Comparison of ENCODE assay signal across 1 cellular context in the genomic region with DNA sequence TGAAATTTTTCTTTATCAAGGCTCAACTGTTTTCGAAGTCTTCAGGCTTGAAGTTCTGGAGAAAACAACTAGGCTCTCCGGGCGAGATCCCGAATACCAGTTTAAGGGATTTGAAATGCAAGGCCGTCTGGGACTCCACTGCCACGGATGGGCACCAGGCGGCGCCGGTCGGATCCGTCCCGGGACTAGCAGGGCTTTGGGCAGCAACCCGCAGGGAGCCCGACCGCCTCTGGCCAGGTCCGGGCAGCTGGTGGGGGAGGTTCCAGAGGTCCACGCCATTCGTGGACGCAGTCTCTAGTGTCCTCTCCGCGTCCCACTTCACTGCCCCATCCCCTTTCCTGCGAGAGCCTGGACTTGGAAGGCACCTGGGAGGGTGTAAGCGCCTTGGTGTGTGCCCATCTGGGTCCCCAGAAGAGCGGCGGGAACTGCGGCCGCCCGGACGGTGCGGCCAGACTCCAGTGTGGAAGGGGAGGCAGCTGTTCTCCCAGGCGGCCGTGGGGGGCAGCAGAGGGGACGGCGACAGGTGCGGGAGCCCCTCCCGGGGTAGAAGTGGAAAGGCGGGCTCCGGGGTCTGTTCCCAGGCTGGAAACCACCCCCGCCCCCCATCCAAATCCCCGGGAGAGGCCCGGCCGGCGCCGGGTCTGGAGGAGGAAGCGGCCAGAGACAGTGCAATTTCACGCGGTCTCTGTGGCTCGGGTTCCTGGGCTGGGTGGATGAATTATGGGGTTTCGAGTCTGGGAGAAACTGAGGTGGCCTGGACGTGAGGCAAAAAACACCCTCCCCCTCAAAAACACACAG.
A peak's percentile ranks its signal among the peaks of the same experiment; 100 is the strongest.
TF ChIP-seq lines count a peak whose summit lies in the region.

No MANE protein-coding gene starts in this region.

TF ChIP-seq in HepG2, 621 proteins besides CTCF, POLR2A, EP300 and RAD21 (continued from another document and continues in another):
- TF ChIP-seq ZNF282 (IDR thresholded peaks at IDR 0.05; ENCODE audit: partially characterized antibody) (no peak), HOXA9 (CRISPR knock-in tag; IDR thresholded peaks at IDR 0.05; ENCODE audit: borderline replicate concordance) (no peak), GMEB2 (CRISPR knock-in tag; IDR thresholded peaks at IDR 0.05; ENCODE audit: low read depth) (no peak), THRA (CRISPR knock-in tag; IDR thresholded peaks at IDR 0.05; ENCODE audit: borderline replicate concordance) (0 out of 2 replicates have a peak, but pooled peaks have one; percentile 34), SAFB2 (CRISPR knock-in tag; IDR thresholded peaks at IDR 0.05; ENCODE audit: borderline replicate concordance, low read depth) (0 out of 2 replicates have a peak, but pooled peaks have one; percentile 73), TAF15 (IDR thresholded peaks at IDR 0.05; ENCODE audit: low read depth, low read length, poor library complexity, severe bottlenecking) (peak; percentile 76), JDP2 (CRISPR knock-in tag; IDR thresholded peaks at IDR 0.05; ENCODE audit: borderline replicate concordance) (no peak), FOXM1 (CRISPR knock-in tag; IDR thresholded peaks at IDR 0.05) (no peak), SP5 (CRISPR knock-in tag; IDR thresholded peaks at IDR 0.05; ENCODE audit: borderline replicate concordance, low read depth) (no peak), FOXP4 (CRISPR knock-in tag; IDR thresholded peaks at IDR 0.05) (peak; percentile 41; the same call in 1 of the 2 replicates), CSRNP1 (CRISPR knock-in tag; IDR thresholded peaks at IDR 0.05) (no peak), ZFP37 (CRISPR knock-in tag; IDR thresholded peaks at IDR 0.05; ENCODE audit: borderline replicate concordance) (no peak), RAD51 (IDR thresholded peaks at IDR 0.05; ENCODE audit: borderline replicate concordance) (no peak), ELF1 (CRISPR knock-in tag; IDR thresholded peaks at IDR 0.05) (no peak; the same call in none of the 2 replicates), SIN3B (IDR thresholded peaks at IDR 0.05; ENCODE audit: low read length) (0 out of 2 replicates have a peak, but pooled peaks have one; percentile 39), SP140L (CRISPR knock-in tag; IDR thresholded peaks at IDR 0.05; ENCODE audit: borderline replicate concordance) (0 out of 2 replicates have a peak, but pooled peaks have one; percentile 55), ZXDC (CRISPR knock-in tag; IDR thresholded peaks at IDR 0.05) (peak; percentile 21; the same call in 1 of the 2 replicates), THAP11 (CRISPR knock-in tag; IDR thresholded peaks at IDR 0.05) (peak; percentile 70), CBX5 (CRISPR knock-in tag; IDR thresholded peaks at IDR 0.05; ENCODE audit: borderline replicate concordance) (peak; percentile 58; the same call in 1 of the 2 replicates), DNMT1 (CRISPR knock-in tag; IDR thresholded peaks at IDR 0.05) (no peak), ZNF777 (CRISPR knock-in tag; IDR thresholded peaks at IDR 0.05) (peak; percentile 95)
- TF ChIP-seq, protein P1, sequence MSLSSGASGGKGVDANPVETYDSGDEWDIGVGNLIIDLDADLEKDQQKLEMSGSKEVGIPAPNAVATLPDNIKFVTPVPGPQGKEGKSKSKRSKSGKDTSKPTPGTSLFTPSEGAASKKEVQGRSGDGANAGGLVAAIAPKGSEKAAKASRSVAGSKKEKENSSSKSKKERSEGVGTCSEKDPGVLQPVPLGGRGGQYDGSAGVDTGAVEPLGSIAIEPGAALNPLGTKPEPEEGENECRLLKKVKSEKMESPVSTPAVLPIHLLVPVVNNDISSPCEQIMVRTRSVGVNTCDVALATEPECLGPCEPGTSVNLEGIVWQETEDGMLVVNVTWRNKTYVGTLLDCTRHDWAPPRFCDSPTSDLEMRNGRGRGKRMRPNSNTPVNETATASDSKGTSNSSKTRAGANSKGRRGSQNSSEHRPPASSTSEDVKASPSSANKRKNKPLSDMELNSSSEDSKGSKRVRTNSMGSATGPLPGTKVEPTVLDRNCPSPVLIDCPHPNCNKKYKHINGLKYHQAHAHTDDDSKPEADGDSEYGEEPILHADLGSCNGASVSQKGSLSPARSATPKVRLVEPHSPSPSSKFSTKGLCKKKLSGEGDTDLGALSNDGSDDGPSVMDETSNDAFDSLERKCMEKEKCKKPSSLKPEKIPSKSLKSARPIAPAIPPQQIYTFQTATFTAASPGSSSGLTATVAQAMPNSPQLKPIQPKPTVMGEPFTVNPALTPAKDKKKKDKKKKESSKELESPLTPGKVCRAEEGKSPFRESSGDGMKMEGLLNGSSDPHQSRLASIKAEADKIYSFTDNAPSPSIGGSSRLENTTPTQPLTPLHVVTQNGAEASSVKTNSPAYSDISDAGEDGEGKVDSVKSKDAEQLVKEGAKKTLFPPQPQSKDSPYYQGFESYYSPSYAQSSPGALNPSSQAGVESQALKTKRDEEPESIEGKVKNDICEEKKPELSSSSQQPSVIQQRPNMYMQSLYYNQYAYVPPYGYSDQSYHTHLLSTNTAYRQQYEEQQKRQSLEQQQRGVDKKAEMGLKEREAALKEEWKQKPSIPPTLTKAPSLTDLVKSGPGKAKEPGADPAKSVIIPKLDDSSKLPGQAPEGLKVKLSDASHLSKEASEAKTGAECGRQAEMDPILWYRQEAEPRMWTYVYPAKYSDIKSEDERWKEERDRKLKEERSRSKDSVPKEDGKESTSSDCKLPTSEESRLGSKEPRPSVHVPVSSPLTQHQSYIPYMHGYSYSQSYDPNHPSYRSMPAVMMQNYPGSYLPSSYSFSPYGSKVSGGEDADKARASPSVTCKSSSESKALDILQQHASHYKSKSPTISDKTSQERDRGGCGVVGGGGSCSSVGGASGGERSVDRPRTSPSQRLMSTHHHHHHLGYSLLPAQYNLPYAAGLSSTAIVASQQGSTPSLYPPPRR (CRISPR knock-in tag; IDR thresholded peaks at IDR 0.05; ENCODE audit: borderline replicate concordance): no peak; the same call in 1 of the 2 replicates
- TF ChIP-seq, protein P2, sequence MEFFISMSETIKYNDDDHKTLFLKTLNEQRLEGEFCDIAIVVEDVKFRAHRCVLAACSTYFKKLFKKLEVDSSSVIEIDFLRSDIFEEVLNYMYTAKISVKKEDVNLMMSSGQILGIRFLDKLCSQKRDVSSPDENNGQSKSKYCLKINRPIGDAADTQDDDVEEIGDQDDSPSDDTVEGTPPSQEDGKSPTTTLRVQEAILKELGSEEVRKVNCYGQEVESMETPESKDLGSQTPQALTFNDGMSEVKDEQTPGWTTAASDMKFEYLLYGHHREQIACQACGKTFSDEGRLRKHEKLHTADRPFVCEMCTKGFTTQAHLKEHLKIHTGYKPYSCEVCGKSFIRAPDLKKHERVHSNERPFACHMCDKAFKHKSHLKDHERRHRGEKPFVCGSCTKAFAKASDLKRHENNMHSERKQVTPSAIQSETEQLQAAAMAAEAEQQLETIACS (CRISPR knock-in tag; IDR thresholded peaks at IDR 0.05): no peak
- TF ChIP-seq, protein P3, sequence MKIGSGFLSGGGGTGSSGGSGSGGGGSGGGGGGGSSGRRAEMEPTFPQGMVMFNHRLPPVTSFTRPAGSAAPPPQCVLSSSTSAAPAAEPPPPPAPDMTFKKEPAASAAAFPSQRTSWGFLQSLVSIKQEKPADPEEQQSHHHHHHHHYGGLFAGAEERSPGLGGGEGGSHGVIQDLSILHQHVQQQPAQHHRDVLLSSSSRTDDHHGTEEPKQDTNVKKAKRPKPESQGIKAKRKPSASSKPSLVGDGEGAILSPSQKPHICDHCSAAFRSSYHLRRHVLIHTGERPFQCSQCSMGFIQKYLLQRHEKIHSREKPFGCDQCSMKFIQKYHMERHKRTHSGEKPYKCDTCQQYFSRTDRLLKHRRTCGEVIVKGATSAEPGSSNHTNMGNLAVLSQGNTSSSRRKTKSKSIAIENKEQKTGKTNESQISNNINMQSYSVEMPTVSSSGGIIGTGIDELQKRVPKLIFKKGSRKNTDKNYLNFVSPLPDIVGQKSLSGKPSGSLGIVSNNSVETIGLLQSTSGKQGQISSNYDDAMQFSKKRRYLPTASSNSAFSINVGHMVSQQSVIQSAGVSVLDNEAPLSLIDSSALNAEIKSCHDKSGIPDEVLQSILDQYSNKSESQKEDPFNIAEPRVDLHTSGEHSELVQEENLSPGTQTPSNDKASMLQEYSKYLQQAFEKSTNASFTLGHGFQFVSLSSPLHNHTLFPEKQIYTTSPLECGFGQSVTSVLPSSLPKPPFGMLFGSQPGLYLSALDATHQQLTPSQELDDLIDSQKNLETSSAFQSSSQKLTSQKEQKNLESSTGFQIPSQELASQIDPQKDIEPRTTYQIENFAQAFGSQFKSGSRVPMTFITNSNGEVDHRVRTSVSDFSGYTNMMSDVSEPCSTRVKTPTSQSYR (CRISPR knock-in tag; IDR thresholded peaks at IDR 0.05; ENCODE audit: borderline replicate concordance): peak; percentile 33; the same call in 1 of the 2 replicates
- TF ChIP-seq, protein P4, sequence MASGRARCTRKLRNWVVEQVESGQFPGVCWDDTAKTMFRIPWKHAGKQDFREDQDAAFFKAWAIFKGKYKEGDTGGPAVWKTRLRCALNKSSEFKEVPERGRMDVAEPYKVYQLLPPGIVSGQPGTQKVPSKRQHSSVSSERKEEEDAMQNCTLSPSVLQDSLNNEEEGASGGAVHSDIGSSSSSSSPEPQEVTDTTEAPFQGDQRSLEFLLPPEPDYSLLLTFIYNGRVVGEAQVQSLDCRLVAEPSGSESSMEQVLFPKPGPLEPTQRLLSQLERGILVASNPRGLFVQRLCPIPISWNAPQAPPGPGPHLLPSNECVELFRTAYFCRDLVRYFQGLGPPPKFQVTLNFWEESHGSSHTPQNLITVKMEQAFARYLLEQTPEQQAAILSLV (CRISPR knock-in tag; IDR thresholded peaks at IDR 0.05; ENCODE audit: borderline replicate concordance): peak; percentile 82; the same call in 1 of the 2 replicates
